Comparison of ENCODE assay signal across 21 cellular contexts in the genomic region with DNA sequence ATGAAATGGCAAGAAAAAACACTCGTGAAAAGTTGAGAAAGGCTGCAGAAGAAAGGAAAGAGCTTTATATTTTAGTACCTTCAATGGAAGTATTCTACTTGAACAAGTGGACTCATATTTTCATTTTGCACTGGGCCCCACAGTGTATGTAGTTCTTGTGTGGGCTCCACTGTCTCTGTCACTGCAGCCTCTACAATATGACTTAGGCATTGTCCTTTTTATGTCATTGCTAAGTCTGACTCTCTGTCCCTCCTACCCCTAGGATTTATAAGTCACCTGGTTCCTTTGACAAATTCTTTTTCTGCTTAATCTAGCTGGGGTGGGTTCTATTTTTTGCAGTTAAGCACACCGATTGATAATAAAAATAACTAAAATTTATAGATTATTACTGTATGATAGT. TPM values are rescaled to one million over a fixed set of nuclear protein-coding genes. Genes with fewer than 3 reads are reported as not detected.
A peak's percentile ranks its signal among the peaks of the same experiment; 100 is the strongest.
DNase-seq lines count a peak whose midpoint lies in the region; ATAC-seq and TF ChIP-seq lines count a peak whose summit lies in the region.
"Had no signal": no experiment of that assay in that cellular context is flagged by ENCODE, and none has a peak within 500 bp of the region (broad histone marks: within the 10 kb centered on the region; RNA-seq: fewer than 3 reads in every experiment).

No MANE protein-coding gene starts in this region.

- no peaks in the 10 kb centered on the region for H4K20me1 ChIP-seq in hepatocyte (ENCODE audit: insufficient read depth, poor library complexity, severe bottlenecking)

- peaks cover 20% of the 10 kb centered on the region for H3K4me1 Mint-ChIP-seq in Calu3 (ENCODE audit: low read depth, unreplicated experiment)

- no peaks in the 10 kb centered on the region for H3K27me3 Mint-ChIP-seq in Calu3 (ENCODE audit: unreplicated experiment)

- no peaks in the 10 kb centered on the region for H3K9me2 ChIP-seq in hepatocyte (replicated peaks; ENCODE audit: insufficient read depth)

- intact Hi-C loops in Calu3 (cut with micrococcal nuclease; ENCODE audit: unreplicated experiment) (no loop called here), transverse colon (cut with DNase I; ENCODE audit: low total_unique reads) (no loop called here)

- no peak overlapping the region for H2AFZ ChIP-seq in hepatocyte

- no peak for TF ChIP-seq EP300 in transverse colon (IDR thresholded peaks at IDR 0.05; ENCODE audit: low read depth)

- no peaks in the 10 kb centered on the region for H3K79me2 ChIP-seq in hepatocyte

- H3K4me2 ChIP-seq in hepatocyte, result peak overlapping the region; percentile 8

- H3K9me3 ChIP-seq in hepatocyte (ENCODE audit: low read depth), result no peaks in the 10 kb centered on the region
- no peaks in the 10 kb centered on the region for H3K9me3 ChIP-seq in transverse colon
- H3K9me3 ChIP-seq: Caco-2 had no signal

- H3K27ac Mint-ChIP-seq in Calu3 (ENCODE audit: unreplicated experiment), result peak overlapping the region; percentile 87
- H3K27ac Mint-ChIP-seq: CD8-positive, alpha-beta T cell had no signal

- BruUV-seq in Calu3 (replicated peaks; lab: Mats Ljungman, UMichigan), result no TSS peak

- no peak overlapping the region for H3K4me3 Mint-ChIP-seq in Calu3 (ENCODE audit: low read depth, unreplicated experiment)
- H3K4me3 Mint-ChIP-seq: CD8-positive, alpha-beta T cell had no signal

- WGBS in hepatocyte (ENCODE audit: low lambda C conversion rate, missing lambda C conversion rate), result 83% methylated on average over 2 of the region's 2 CpGs
- WGBS in transverse colon (ENCODE audit: low coverage in 1 of 2), 2 donors, result 80 to 82% methylated on average over 2 of the region's 2 CpGs

- H3K4me1 ChIP-seq in hepatocyte (ENCODE audit: insufficient read depth) (peaks cover 40% of the 10 kb centered on the region), transverse colon (peaks cover 0 to 22% (median 3%) of the 10 kb centered on the region in 4 donors)

- ATAC-seq in GM21576 (IDR thresholded peaks at IDR 0.05; ENCODE audit: unreplicated experiment), result no peak
- ATAC-seq: CD8-positive, alpha-beta T cell; GM12878 had no signal

- in situ Hi-C loops in transverse colon (cut with MboI; ENCODE audit: low pct_ligation_motif_present in 1 of 4, low pct_unique_long_range_greater_than_20kb in 1 of 4, low sequenced_read_pairs in 3 of 4), result no loop called here

- CTCF ChIA-PET in Calu3 (lab: Charles Lee), result interaction anchor here (0.5 to 1.2 kb wide), 4 partner anchors 10 to 100 kb away, joined by 3 to 7 read pairs (median 4); no protein-coding TSS in a partner anchor

- H3K27me3 ChIP-seq in hepatocyte (no peaks in the 10 kb centered on the region), transverse colon (no peaks in the 10 kb centered on the region)

- no peaks in the 10 kb centered on the region for H3K36me3 ChIP-seq in hepatocyte (replicated peaks; ENCODE audit: insufficient read depth, low read depth)
- H3K36me3 ChIP-seq in transverse colon, result no peaks in the 10 kb centered on the region

- H3K9me3 Mint-ChIP-seq in Calu3 (ENCODE audit: low read depth, unreplicated experiment), result no peaks in the 10 kb centered on the region
- H3K9me3 Mint-ChIP-seq: CD8-positive, alpha-beta T cell had no signal

- TF ChIP-seq POLR2A in transverse colon (IDR thresholded peaks at IDR 0.05), result no peak

- H3K4me3 ChIP-seq in hepatocyte (no peak overlapping the region), transverse colon (no peak overlapping the region)
- H3K4me3 ChIP-seq: GM12878, GM23248 had no signal

- no peak for DNase-seq in Calu3
- DNase-seq in SW480 (ENCODE audit: low spot score), result peak; percentile 17
- DNase-seq in hepatocyte (ENCODE audit: low spot score), result no peak
- DNase-seq in transverse colon, result no peak
- DNase-seq in T1000 (lab: John Stamatoyannopoulos, UW), result no peak
- DNase-seq in NCI-H1436 treated with DMSO at 0.1 percent for 48 hours (lab: John Stamatoyannopoulos, UW), result no peak
- DNase-seq: C1 segment of cervical spinal cord; CD8-positive, alpha-beta T cell; DMS 273 treated with DMSO at 0.1 percent for 48 hours; DMS79; GDM1; GM23248; H7; HCEC 1CT had no signal

- H3K36me3 Mint-ChIP-seq in Calu3 (ENCODE audit: insufficient read depth, unreplicated experiment), result no peaks in the 10 kb centered on the region
- H3K36me3 Mint-ChIP-seq: CD8-positive, alpha-beta T cell had no signal

- TF ChIP-seq CTCF in Calu3 (IDR thresholded peaks at IDR 0.05; ENCODE audit: unreplicated experiment), result no peak
- no peak for TF ChIP-seq CTCF in hepatocyte (IDR thresholded peaks at IDR 0.05; ENCODE audit: poor library complexity)
- TF ChIP-seq CTCF in transverse colon (IDR thresholded peaks at IDR 0.05), result no peak

- H3K27ac ChIP-seq in hepatocyte (peak overlapping the region; percentile 77), transverse colon (peak overlapping the region in 3 of 4 donors; percentile 46 to 68 (median 60))
- H3K27ac ChIP-seq: GM23248 had no signal

RNA-seq across cellular contexts. Expression of a gene that starts 27.7 kb away (rescaled TPM):
- total RNA-seq in Calu3 (2022) (13.9 and 22.1 TPM in 2 replicates), hepatocyte (65.8 and 71.5 TPM in 2 replicates), transverse colon (10 to 100 TPM in 1 of 4 donors, 1 to 10 TPM in 3; 1.5 to 23.2 (median 4.0) TPM)
- polyA plus RNA-seq in hepatocyte, result 30.9 and 38.5 TPM in 2 replicates
- total RNA-seq: A172; A673; CD8-positive, alpha-beta T cell; GM12878; GM23248; H7 had no signal
- polyA plus RNA-seq: BJ, GM12878, GM23248 had no signal

RNA-seq across cellular contexts. Expression of a gene that starts 33.4 kb away (rescaled TPM):
- total RNA-seq in Calu3 (2022), result not detected in 2 replicates
- not detected in 2 replicates for total RNA-seq in hepatocyte
- not detected in 2 replicates for polyA plus RNA-seq in hepatocyte
- total RNA-seq in transverse colon, result not detected
- total RNA-seq: A172; A673; Caco-2; CD8-positive, alpha-beta T cell; GM12878; GM23248; H1; H7 had no signal
- polyA plus RNA-seq: BJ, GM12878, GM23248, H1 had no signal
